In genomic region chr4:26005764-26006163, GRCh38 we compare ENCODE assay signal across 19 cellular contexts.
"Had no signal": no experiment of that assay in that cellular context is flagged by ENCODE, and none has a peak within 500 bp of the region (broad histone marks: within the 10 kb centered on the region; RNA-seq: fewer than 3 reads in every experiment).

No MANE protein-coding gene starts in this region.

- H3K4me3 ChIP-seq: cardiac muscle cell, heart right ventricle, ovary, psoas muscle, thyroid gland had no signal

- H3K27me3 ChIP-seq: cardiac muscle cell, heart right ventricle, ovary, thyroid gland had no signal

- H3K36me3 ChIP-seq: cardiac muscle cell, heart right ventricle, neutrophil, ovary, thyroid gland had no signal

- DNase-seq: activated B cell treated with CpG ODN at 0.5 μM for 24 hours; activated CD4-positive, alpha-beta memory T cell treated with anti-CD3 and anti-CD28 coated beads for 36 hours; activated CD4-positive, alpha-beta T cell treated with anti-CD3 and anti-CD28 coated beads for 36 hours; activated effector memory CD4-positive, alpha-beta T cell treated with anti-CD3 and anti-CD28 coated beads, Interleukin-2, amount 50 U/mL, for 16 hours; activated naive CD4-positive, alpha-beta T cell treated with anti-CD3 and anti-CD28 coated beads, Interleukin-2, amount 50 U/mL, for 16 hours; activated naive CD8-positive, alpha-beta T cell treated with anti-CD3 and anti-CD28 coated beads, Interleukin-2, amount 50 U/mL, for 24 hours; activated T-cell treated with anti-CD3 and anti-CD28 coated beads for 4 hours; effector CD4-positive, alpha-beta T cell; heart right ventricle; left colon; ovary; psoas muscle; right cardiac atrium; stimulated activated CD4-positive, alpha-beta T cell treated with anti-CD3 and anti-CD28 coated beads, Interleukin-4, amount 100 ng/mL, for 24 hours; stimulated activated naive CD8-positive, alpha-beta T cell treated with anti-CD3 and anti-CD28 coated beads, Interleukin-15, Interleukin-2, amounts not matched to agents 100 U/mL and 50 U/mL, for 24 hours; T1000; thyroid gland had no signal

- H3K4me1 ChIP-seq: psoas muscle, thyroid gland had no signal

- H3K9me3 ChIP-seq: neutrophil, ovary, thyroid gland had no signal

- H3K27ac ChIP-seq: cardiac muscle cell, heart right ventricle, neutrophil, ovary, psoas muscle, thyroid gland had no signal
